ENCODE assay signal across 33 cellular contexts in genomic region chr6:93242049-93242448, GRCh38.
"Had no signal": no experiment of that assay in that cellular context is flagged by ENCODE, and none has a peak within 500 bp of the region (broad histone marks: within the 10 kb centered on the region; RNA-seq: fewer than 3 reads in every experiment).

No MANE protein-coding gene starts in this region.

- H3K4me3 Mint-ChIP-seq: activated CD4-positive, alpha-beta memory T cell treated with anti-CD3 and anti-CD28 coated beads, Interleukin-2, amount 10 ng/mL, durations not matched to agents 7 days and 5 days; activated CD8-positive, alpha-beta memory T cell treated with anti-CD3 and anti-CD28 coated beads, Interleukin-2, amount 10 ng/mL, durations not matched to agents 7 days and 5 days; activated naive CD4-positive, alpha-beta T cell treated with anti-CD3 and anti-CD28 coated beads, Interleukin-2, amount 10 ng/mL, durations not matched to agents 7 days and 5 days; activated naive CD8-positive, alpha-beta T cell; T-cell; T-helper 17 cell had no signal

- H3K27ac ChIP-seq: cardiac muscle cell, Peyer's patch, SJSA1, WERI-Rb-1 had no signal

- H3K4me1 Mint-ChIP-seq: activated CD4-positive, alpha-beta memory T cell treated with anti-CD3 and anti-CD28 coated beads, Interleukin-2, amount 10 ng/mL, durations not matched to agents 7 days and 5 days; activated CD8-positive, alpha-beta memory T cell treated with anti-CD3 and anti-CD28 coated beads, Interleukin-2, amount 10 ng/mL, durations not matched to agents 7 days and 5 days; activated naive CD4-positive, alpha-beta T cell treated with anti-CD3 and anti-CD28 coated beads, Interleukin-2, amount 10 ng/mL, durations not matched to agents 7 days and 5 days; T-cell; T-helper 17 cell had no signal

- H3K4me1 ChIP-seq: Peyer's patch, SJSA1 had no signal

- H3K4me3 ChIP-seq: cardiac muscle cell, Peyer's patch, SJSA1 had no signal

- H3K9me3 ChIP-seq: Peyer's patch, SJSA1 had no signal

- ATAC-seq: activated CD8-positive, alpha-beta memory T cell treated with anti-CD3 and anti-CD28 coated beads, Interleukin-2, amount 10 ng/mL, durations not matched to agents 7 days and 5 days; SK-N-SH treated with all-trans-retinoic acid at 6 μM for 48 hours; T-cell; T-helper 17 cell had no signal

- H3K27me3 Mint-ChIP-seq: activated CD4-positive, alpha-beta memory T cell treated with anti-CD3 and anti-CD28 coated beads, Interleukin-2, amount 10 ng/mL, durations not matched to agents 7 days and 5 days; activated CD8-positive, alpha-beta memory T cell treated with anti-CD3 and anti-CD28 coated beads, Interleukin-2, amount 10 ng/mL, durations not matched to agents 7 days and 5 days; activated naive CD4-positive, alpha-beta T cell treated with anti-CD3 and anti-CD28 coated beads, Interleukin-2, amount 10 ng/mL, durations not matched to agents 7 days and 5 days; activated naive CD8-positive, alpha-beta T cell; T-cell; T-helper 17 cell had no signal

- DNase-seq: activated CD4-positive, alpha-beta memory T cell treated with anti-CD3 and anti-CD28 coated beads, Interleukin-2, amount 10 ng/mL, durations not matched to agents 7 days and 5 days; activated CD4-positive, alpha-beta T cell treated with anti-CD3 and anti-CD28 coated beads for 1 hour; activated CD4-positive, alpha-beta T cell treated with anti-CD3 and anti-CD28 coated beads for 48 hours; activated CD4-positive, CD25-positive, alpha-beta regulatory T cell; activated CD8-positive, alpha-beta memory T cell treated with anti-CD3 and anti-CD28 coated beads for 24 hours; activated CD8-positive, alpha-beta memory T cell treated with anti-CD3 and anti-CD28 coated beads, Interleukin-2, amount 10 ng/mL, durations not matched to agents 7 days and 5 days; activated CD8-positive, alpha-beta memory T cell treated with anti-CD3 and anti-CD28 coated beads, Interleukin-2, amount 50 U/mL, for 48 hours; activated effector memory CD4-positive, alpha-beta T cell treated with Interleukin-2 at 50 U/mL for 16 hours; activated naive CD4-positive, alpha-beta T cell treated with anti-CD3 and anti-CD28 coated beads, Interleukin-2, amount 10 ng/mL, durations not matched to agents 7 days and 5 days; activated T-cell treated with anti-CD3 and anti-CD28 coated beads, Interleukin-2, amount 50 U/mL, for 48 hours; amniotic stem cell; aorta; Karpas-422; KBM-7; NCI-H1105; NCI-H1417 treated with DMSO at 0.1 percent for 48 hours; NCI-H1694; NCI-H1930; NCI-H2081 treated with DMSO at 0.1 percent for 48 hours; NCI-H226; NCI-H446 treated with DMSO at 0.1 percent for 48 hours; NCI-H524 treated with DMSO at 0.1 percent for 48 hours; Peyer's patch; RPMI8226; SHP77 treated with DMSO at 0.1 percent for 48 hours; T-cell; T-helper 17 cell; T-helper 9 cell; WERI-Rb-1 had no signal

- H3K27ac Mint-ChIP-seq: activated CD4-positive, alpha-beta memory T cell treated with anti-CD3 and anti-CD28 coated beads, Interleukin-2, amount 10 ng/mL, durations not matched to agents 7 days and 5 days; activated CD8-positive, alpha-beta memory T cell treated with anti-CD3 and anti-CD28 coated beads, Interleukin-2, amount 10 ng/mL, durations not matched to agents 7 days and 5 days; activated naive CD4-positive, alpha-beta T cell treated with anti-CD3 and anti-CD28 coated beads, Interleukin-2, amount 10 ng/mL, durations not matched to agents 7 days and 5 days; activated naive CD8-positive, alpha-beta T cell; T-cell; T-helper 17 cell had no signal

- H3K36me3 Mint-ChIP-seq: activated CD8-positive, alpha-beta memory T cell treated with anti-CD3 and anti-CD28 coated beads, Interleukin-2, amount 10 ng/mL, durations not matched to agents 7 days and 5 days; activated naive CD4-positive, alpha-beta T cell treated with anti-CD3 and anti-CD28 coated beads, Interleukin-2, amount 10 ng/mL, durations not matched to agents 7 days and 5 days; activated naive CD8-positive, alpha-beta T cell; T-cell had no signal

- H3K9me3 Mint-ChIP-seq: activated CD4-positive, alpha-beta memory T cell treated with anti-CD3 and anti-CD28 coated beads, Interleukin-2, amount 10 ng/mL, durations not matched to agents 7 days and 5 days had no signal

- H3K36me3 ChIP-seq: Peyer's patch, SJSA1, WERI-Rb-1 had no signal

- H3K27me3 ChIP-seq: cardiac muscle cell, Peyer's patch, SJSA1 had no signal
